Comparison of ENCODE assay signal across 9 cellular contexts in the genomic region with DNA sequence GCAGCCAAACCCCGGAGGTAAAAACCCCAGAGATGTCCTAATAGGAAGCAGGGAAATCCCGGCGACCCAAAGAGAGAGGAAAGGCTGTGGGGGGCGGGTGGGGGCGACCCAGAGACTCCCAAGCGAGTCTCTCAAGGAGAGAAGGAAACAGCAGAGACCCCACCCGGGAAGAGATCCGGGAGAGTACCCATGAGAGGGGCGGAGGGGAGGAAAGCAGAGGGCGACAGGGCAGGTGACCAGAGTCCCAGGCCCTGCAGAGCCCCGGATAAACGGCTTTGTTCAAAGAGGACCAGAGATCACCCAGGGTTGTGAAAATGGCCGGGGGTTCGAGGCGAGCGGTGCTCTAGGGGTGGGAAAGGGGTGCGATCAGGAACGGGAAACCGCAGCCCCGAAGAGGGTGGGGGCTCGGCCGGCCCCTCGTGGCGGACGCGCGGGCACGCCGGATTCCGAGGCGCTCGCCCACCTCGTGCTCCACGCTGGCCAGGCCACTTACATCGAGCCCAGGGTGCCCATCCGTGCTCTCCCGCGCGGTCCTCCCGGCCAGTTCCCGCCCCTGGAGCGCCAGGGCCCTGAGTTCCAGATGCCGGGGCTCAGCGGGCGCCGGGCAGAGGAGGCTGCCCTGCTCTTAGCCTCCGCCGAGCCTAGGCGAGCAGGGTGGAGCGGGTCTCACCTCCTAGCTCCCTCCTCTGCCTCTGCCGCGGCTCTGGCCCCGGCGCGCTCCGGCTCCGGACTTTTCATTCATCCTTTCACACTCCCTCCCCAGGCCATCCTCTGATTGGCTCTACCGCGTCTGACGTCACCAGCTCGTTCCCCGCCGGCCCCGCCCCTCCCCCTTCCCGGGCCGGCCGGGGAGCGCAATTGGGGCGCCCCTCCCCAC. TPM values are rescaled to one million over a fixed set of nuclear protein-coding genes. Genes with fewer than 3 reads are reported as not detected.
DNase-seq lines count a peak whose midpoint lies in the region; ATAC-seq, FAIRE-seq and TF ChIP-seq lines count a peak whose summit lies in the region.
"Had no signal": no experiment of that assay in that cellular context is flagged by ENCODE, and none has a peak within 500 bp of the region (broad histone marks: within the 10 kb centered on the region; RNA-seq: fewer than 3 reads in every experiment).

No MANE protein-coding gene starts in this region.

- intact Hi-C loops in head of caudate nucleus (cut with DNase I) (no loop called here), pancreas (cut with DNase I) (no loop called here), thyroid gland (cut with DNase I) (no loop called here)

- peaks cover 25% of the 10 kb centered on the region for H3K4me1 ChIP-seq in CD4-positive, CD25-positive, alpha-beta regulatory T cell (ENCODE audit: control insufficient read depth, insufficient read depth, low read length, poor library complexity, severe bottlenecking)
- H3K4me1 ChIP-seq in pancreas (peaks cover 4 to 20% (median 11%) of the 10 kb centered on the region in 3 donors), thyroid gland (peaks cover 15 to 23% of the 10 kb centered on the region in 2 donors)

- peak overlapping the region; percentile 79 to 98 (median 92) for H3K4me3 Mint-ChIP-seq in CD4-positive, CD25-positive, alpha-beta regulatory T cell
- H3K4me3 Mint-ChIP-seq in activated naive CD4-positive, alpha-beta T cell treated with anti-CD3 and anti-CD28 coated beads, Interleukin-2, amount 50 U/mL, for 24 hours = peak overlapping the region; percentile 94

- H3K4me1 Mint-ChIP-seq in CD4-positive, CD25-positive, alpha-beta regulatory T cell = peaks cover 0 to 32% (median 15%) of the 10 kb centered on the region in 4 donors
- H3K4me1 Mint-ChIP-seq in activated naive CD4-positive, alpha-beta T cell treated with anti-CD3 and anti-CD28 coated beads, Interleukin-2, amount 50 U/mL, for 24 hours = peaks cover 14% of the 10 kb centered on the region

- peak in 1 of 2 donors; percentile 36 for TF ChIP-seq POLR2A in thyroid gland (IDR thresholded peaks at IDR 0.05)

- H3K36me3 ChIP-seq in CD4-positive, CD25-positive, alpha-beta regulatory T cell (ENCODE audit: control insufficient read depth, insufficient read depth, low read length) = no peaks in the 10 kb centered on the region
- no peaks in the 10 kb centered on the region for H3K36me3 ChIP-seq in pancreas
- H3K36me3 ChIP-seq in thyroid gland = no peaks in the 10 kb centered on the region

- peak overlapping the region; percentile 19 for H3K4me3 ChIP-seq in CD4-positive, CD25-positive, alpha-beta regulatory T cell (ENCODE audit: low read depth, low read length)
- H3K4me3 ChIP-seq in pancreas (peak overlapping the region in 2 of 4 donors; percentile 17 to 39), thyroid gland (replicated peaks in 1 of 3) (peak overlapping the region in 1 of 3 donors; percentile 14)

- no peak for TF ChIP-seq CTCF in RWPE1 (conservative IDR thresholded peaks at IDR 0.05; ENCODE audit: low read depth)
- no peak for TF ChIP-seq CTCF in pancreas (IDR thresholded peaks at IDR 0.05)
- TF ChIP-seq CTCF in thyroid gland (IDR thresholded peaks at IDR 0.05) = no peak

- CTCF ChIA-PET in RWPE1 (lab: Yijun Ruan, JAX) = no interaction called here

- peaks cover 84% of the 10 kb centered on the region for H3K27me3 Mint-ChIP-seq in CD4-positive, CD25-positive, alpha-beta regulatory T cell
- peaks cover 66% of the 10 kb centered on the region for H3K27me3 Mint-ChIP-seq in activated naive CD4-positive, alpha-beta T cell treated with anti-CD3 and anti-CD28 coated beads, Interleukin-2, amount 50 U/mL, for 24 hours

- peak; percentile 39 to 72 (median 46) for DNase-seq in CD4-positive, CD25-positive, alpha-beta regulatory T cell
- DNase-seq in KBM-7 (peak; percentile 76), RWPE1 (ENCODE audit: low spot score) (peak; percentile 97), head of caudate nucleus (peak; percentile 82 to 97 (median 93)), pancreas (peak; percentile 74 to 86 (median 80)), thyroid gland (peak; percentile 54 to 56)

- ATAC-seq in CD4-positive, CD25-positive, alpha-beta regulatory T cell (ENCODE audit: low read depth in 2 of 2) = peak; percentile 41 to 64
- peak; percentile 82 for ATAC-seq in GM19463 (IDR thresholded peaks at IDR 0.05; ENCODE audit: unreplicated experiment)
- peak; percentile 90 to 94 (median 91) for ATAC-seq in pancreas

- no peak for FAIRE-seq in pancreas (lab: Jason Lieb, UNC)

- H3K36me3 Mint-ChIP-seq in CD4-positive, CD25-positive, alpha-beta regulatory T cell = no peaks in the 10 kb centered on the region
- peaks cover 4% of the 10 kb centered on the region for H3K36me3 Mint-ChIP-seq in activated naive CD4-positive, alpha-beta T cell treated with anti-CD3 and anti-CD28 coated beads, Interleukin-2, amount 50 U/mL, for 24 hours

- no peak overlapping the region for H3K27ac ChIP-seq in CD4-positive, CD25-positive, alpha-beta regulatory T cell (ENCODE audit: insufficient read depth, low read length, poor library complexity, severe bottlenecking)
- H3K27ac ChIP-seq in RWPE1 = no peak overlapping the region
- H3K27ac ChIP-seq in pancreas = no peak overlapping the region
- no peak overlapping the region for H3K27ac ChIP-seq in thyroid gland
- H3K27ac ChIP-seq: HL-60 had no signal

- in situ Hi-C loops in KBM-7 (cut with MboI; ENCODE audit: low pct_unique_long_range_greater_than_20kb, low sequenced_read_pairs) = no loop called here

- H3K9me3 Mint-ChIP-seq in CD4-positive, CD25-positive, alpha-beta regulatory T cell = peaks cover 0 to 1% (median 0%) of the 10 kb centered on the region in 7 donors
- no peaks in the 10 kb centered on the region for H3K9me3 Mint-ChIP-seq in activated naive CD4-positive, alpha-beta T cell treated with anti-CD3 and anti-CD28 coated beads, Interleukin-2, amount 50 U/mL, for 24 hours

- H3K27ac Mint-ChIP-seq in CD4-positive, CD25-positive, alpha-beta regulatory T cell = peak overlapping the region in 1 of 3 donors; percentile 45
- peak overlapping the region; percentile 59 for H3K27ac Mint-ChIP-seq in activated naive CD4-positive, alpha-beta T cell treated with anti-CD3 and anti-CD28 coated beads, Interleukin-2, amount 50 U/mL, for 24 hours

- peaks cover 52% of the 10 kb centered on the region for H3K27me3 ChIP-seq in CD4-positive, CD25-positive, alpha-beta regulatory T cell (ENCODE audit: control insufficient read depth, insufficient read depth, low read length)
- H3K27me3 ChIP-seq in pancreas (peaks cover 0 to 27% (median 0%) of the 10 kb centered on the region in 4 donors), thyroid gland (peaks cover 32% of the 10 kb centered on the region)

- POLR2A ChIA-PET in RWPE1 (lab: Yijun Ruan, JAX; ENCODE audit: low non-redundant PET) = no interaction called here

- no peaks in the 10 kb centered on the region for H3K9me3 ChIP-seq in CD4-positive, CD25-positive, alpha-beta regulatory T cell (ENCODE audit: control insufficient read depth in 2 of 2, low read length in 2 of 2)
- no peaks in the 10 kb centered on the region for H3K9me3 ChIP-seq in pancreas
- H3K9me3 ChIP-seq in thyroid gland = no peaks in the 10 kb centered on the region

- WGBS in pancreas, 2 donors = 3 to 4% methylated on average over 60 to 69 of the region's 69 CpGs
- 2 to 3% methylated on average over 37 to 53 of the region's 69 CpGs for WGBS in thyroid gland, 2 donors

RNA-seq across cellular contexts. Expression of a gene that starts 52.3 kb away (rescaled TPM):
- not detected for total RNA-seq in CD4-positive, CD25-positive, alpha-beta regulatory T cell
- not detected for polyA plus RNA-seq in CD4-positive, CD25-positive, alpha-beta regulatory T cell
- total RNA-seq in pancreas (under 1 TPM; 0.16 to 1.00 (median 0.40) TPM), thyroid gland (not detected)
- 1 to 10 TPM; 1.3 to 3.5 TPM for polyA plus RNA-seq in pancreas

Comparison
In these comparisons a context has a peak if more than half of its experiments do, and no peak if none do; other contexts are left out.
1. DNase-seq: peak in every context shown above with its lines; median percentile 97 in RWPE1; 93 in head of caudate nucleus; 80 in pancreas; 76 in KBM-7; 55 in thyroid gland; 46 in CD4-positive, CD25-positive, alpha-beta regulatory T cell.